20 cellular contexts compared by ENCODE assay signal in the genomic region with DNA sequence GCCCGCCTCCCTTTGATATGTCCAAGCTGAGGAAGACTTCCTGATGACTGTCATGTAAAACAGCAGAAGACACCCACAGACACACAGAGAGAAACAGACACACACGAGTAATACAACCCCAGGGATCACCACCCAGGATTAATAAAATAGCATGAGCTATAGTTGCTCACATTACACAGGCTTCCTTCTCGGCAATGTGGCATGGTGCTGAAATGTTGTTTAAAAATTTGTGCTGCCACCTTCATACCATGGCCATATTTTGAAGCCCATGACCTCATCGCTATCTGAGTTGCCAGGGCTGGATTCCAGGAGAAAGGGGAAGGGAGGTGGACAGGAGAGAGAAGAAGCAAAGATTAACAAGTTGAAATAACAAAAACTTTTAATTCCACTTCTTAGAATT.
DNase-seq lines count a peak whose midpoint lies in the region; ATAC-seq and TF ChIP-seq lines count a peak whose summit lies in the region.
"Had no signal": no experiment of that assay in that cellular context is flagged by ENCODE, and none has a peak within 500 bp of the region (broad histone marks: within the 10 kb centered on the region; RNA-seq: fewer than 3 reads in every experiment).

No MANE protein-coding gene starts in this region.

- no peak for ATAC-seq in HG03521 (IDR thresholded peaks at IDR 0.05; ENCODE audit: unreplicated experiment)
- ATAC-seq: CD8-positive, alpha-beta T cell; stimulated activated naive CD8-positive, alpha-beta T cell treated with anti-CD3 and anti-CD28 coated beads, Interleukin-15, Interleukin-2, amounts not matched to agents 100 U/mL and 50 U/mL, for 24 hours had no signal

- H3K9me3 ChIP-seq in HEK293 (ENCODE audit: control insufficient read depth, insufficient read depth, low read depth, low read length), result no peaks in the 10 kb centered on the region
- H3K9me3 ChIP-seq in right atrium auricular region, result no peaks in the 10 kb centered on the region
- H3K9me3 ChIP-seq in skeletal muscle satellite cell (replicated peaks; ENCODE audit: low read length), result no peaks in the 10 kb centered on the region

- peak overlapping the region; percentile 4 for H3K4me2 ChIP-seq in skeletal muscle satellite cell (ENCODE audit: low read length)

- CTCF ChIA-PET in HEK293 (lab: Yijun Ruan, JAX), result interaction anchor here (0.6 to 1.4 kb wide), 4 partner anchors 18 to 87 kb away, joined by 3 to 4 read pairs (median 4); no protein-coding TSS in a partner anchor

- TF ChIP-seq CTCF in HEK293 (tag by site-specific recombination; IDR thresholded peaks at IDR 0.05) (no peak), coronary artery (IDR thresholded peaks at IDR 0.05) (no peak), right atrium auricular region (IDR thresholded peaks at IDR 0.05) (no peak)

- H3K36me3 ChIP-seq in HEK293 (ENCODE audit: control insufficient read depth in 2 of 2, insufficient read depth in 1 of 2, low read length in 2 of 2) (no peaks in the 10 kb centered on the region), right atrium auricular region (no peaks in the 10 kb centered on the region), skeletal muscle satellite cell (ENCODE audit: insufficient read depth, low read length) (no peaks in the 10 kb centered on the region)

- H3K4me3 ChIP-seq in HEK293 (ENCODE audit: low read depth, low read length), result no peak overlapping the region
- H3K4me3 ChIP-seq in coronary artery, result no peak overlapping the region
- no peak overlapping the region for H3K4me3 ChIP-seq in right atrium auricular region
- no peak overlapping the region for H3K4me3 ChIP-seq in skeletal muscle satellite cell (ENCODE audit: low read length)

- H3K27ac ChIP-seq in HEK293 (ENCODE audit: extremely low read depth, low read depth, low read length) (no peak overlapping the region), coronary artery (peak overlapping the region; percentile 86 to 90), right atrium auricular region (peak overlapping the region; percentile 72 to 93)

- H3K4me1 ChIP-seq in HEK293 (ENCODE audit: control insufficient read depth, insufficient read depth, low read length) (no peaks in the 10 kb centered on the region), right atrium auricular region (peaks cover 0 to 38% of the 10 kb centered on the region in 2 donors), skeletal muscle satellite cell (ENCODE audit: control insufficient read depth, insufficient read depth, low read length) (peaks cover 4% of the 10 kb centered on the region)

- no peak for DNase-seq in coronary artery (ENCODE audit: low spot score)
- DNase-seq in right atrium auricular region (ENCODE audit: low spot score), result no peak
- no peak for DNase-seq in T-helper 1 cell
- no peak for DNase-seq in stimulated activated CD4-positive, alpha-beta T cell treated with anti-CD3 and anti-CD28 coated beads, Interleukin-12 subunit alpha, Interleukin-12 subunit beta, amount 100 ng/mL, for 4 hours
- DNase-seq in activated CD4-positive, CD25-positive, alpha-beta regulatory T cell (lab: John Stamatoyannopoulos, UW), result no peak
- DNase-seq: activated CD4-positive, CD25-positive, alpha-beta regulatory T cell treated with anti-CD3 and anti-CD28 coated beads, Interleukin-2, amount 50 U/mL, for 72 hours; CD8-positive, alpha-beta T cell; DND-41; effector CD4-positive, alpha-beta T cell; GOT3; hippocampal formation; NCI-H1092; NCI-H69; retina; SIG-M5; stimulated activated CD4-positive, alpha-beta T cell treated with anti-CD3 and anti-CD28 coated beads, Interleukin-1b, Interleukin-23, amount 100 ng/mL, for 48 hours; stimulated activated naive CD8-positive, alpha-beta T cell treated with anti-CD3 and anti-CD28 coated beads, Interleukin-15, Interleukin-2, amounts not matched to agents 100 U/mL and 50 U/mL, for 24 hours had no signal

- H3K27me3 ChIP-seq in right atrium auricular region, result no peaks in the 10 kb centered on the region
- H3K27me3 ChIP-seq in skeletal muscle satellite cell (ENCODE audit: control insufficient read depth, insufficient read depth, low read length), result no peaks in the 10 kb centered on the region

- H3K9ac ChIP-seq in skeletal muscle satellite cell (ENCODE audit: low read depth, low read length), result no peak overlapping the region

- POLR2A ChIA-PET in HEK293 (lab: Yijun Ruan, JAX), result no interaction called here

TF ChIP-seq in HEK293, 187 proteins besides CTCF, POLR2A, EP300 and RAD21:
- TF ChIP-seq, protein P1, sequence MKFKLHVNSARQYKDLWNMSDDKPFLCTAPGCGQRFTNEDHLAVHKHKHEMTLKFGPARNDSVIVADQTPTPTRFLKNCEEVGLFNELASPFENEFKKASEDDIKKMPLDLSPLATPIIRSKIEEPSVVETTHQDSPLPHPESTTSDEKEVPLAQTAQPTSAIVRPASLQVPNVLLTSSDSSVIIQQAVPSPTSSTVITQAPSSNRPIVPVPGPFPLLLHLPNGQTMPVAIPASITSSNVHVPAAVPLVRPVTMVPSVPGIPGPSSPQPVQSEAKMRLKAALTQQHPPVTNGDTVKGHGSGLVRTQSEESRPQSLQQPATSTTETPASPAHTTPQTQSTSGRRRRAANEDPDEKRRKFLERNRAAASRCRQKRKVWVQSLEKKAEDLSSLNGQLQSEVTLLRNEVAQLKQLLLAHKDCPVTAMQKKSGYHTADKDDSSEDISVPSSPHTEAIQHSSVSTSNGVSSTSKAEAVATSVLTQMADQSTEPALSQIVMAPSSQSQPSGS (tag by site-specific recombination; IDR thresholded peaks at IDR 0.05; ENCODE audit: low read depth), result peak; percentile 26; the same call in 1 of the 2 replicates
- TF ChIP-seq, protein P2, sequence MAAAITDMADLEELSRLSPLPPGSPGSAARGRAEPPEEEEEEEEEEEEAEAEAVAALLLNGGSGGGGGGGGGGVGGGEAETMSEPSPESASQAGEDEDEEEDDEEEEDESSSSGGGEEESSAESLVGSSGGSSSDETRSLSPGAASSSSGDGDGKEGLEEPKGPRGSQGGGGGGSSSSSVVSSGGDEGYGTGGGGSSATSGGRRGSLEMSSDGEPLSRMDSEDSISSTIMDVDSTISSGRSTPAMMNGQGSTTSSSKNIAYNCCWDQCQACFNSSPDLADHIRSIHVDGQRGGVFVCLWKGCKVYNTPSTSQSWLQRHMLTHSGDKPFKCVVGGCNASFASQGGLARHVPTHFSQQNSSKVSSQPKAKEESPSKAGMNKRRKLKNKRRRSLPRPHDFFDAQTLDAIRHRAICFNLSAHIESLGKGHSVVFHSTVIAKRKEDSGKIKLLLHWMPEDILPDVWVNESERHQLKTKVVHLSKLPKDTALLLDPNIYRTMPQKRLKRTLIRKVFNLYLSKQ (tag by site-specific recombination; IDR thresholded peaks at IDR 0.05; ENCODE audit: borderline replicate concordance), result no peak
